ENCODE assay signal across 8 cellular contexts in the genomic region with DNA sequence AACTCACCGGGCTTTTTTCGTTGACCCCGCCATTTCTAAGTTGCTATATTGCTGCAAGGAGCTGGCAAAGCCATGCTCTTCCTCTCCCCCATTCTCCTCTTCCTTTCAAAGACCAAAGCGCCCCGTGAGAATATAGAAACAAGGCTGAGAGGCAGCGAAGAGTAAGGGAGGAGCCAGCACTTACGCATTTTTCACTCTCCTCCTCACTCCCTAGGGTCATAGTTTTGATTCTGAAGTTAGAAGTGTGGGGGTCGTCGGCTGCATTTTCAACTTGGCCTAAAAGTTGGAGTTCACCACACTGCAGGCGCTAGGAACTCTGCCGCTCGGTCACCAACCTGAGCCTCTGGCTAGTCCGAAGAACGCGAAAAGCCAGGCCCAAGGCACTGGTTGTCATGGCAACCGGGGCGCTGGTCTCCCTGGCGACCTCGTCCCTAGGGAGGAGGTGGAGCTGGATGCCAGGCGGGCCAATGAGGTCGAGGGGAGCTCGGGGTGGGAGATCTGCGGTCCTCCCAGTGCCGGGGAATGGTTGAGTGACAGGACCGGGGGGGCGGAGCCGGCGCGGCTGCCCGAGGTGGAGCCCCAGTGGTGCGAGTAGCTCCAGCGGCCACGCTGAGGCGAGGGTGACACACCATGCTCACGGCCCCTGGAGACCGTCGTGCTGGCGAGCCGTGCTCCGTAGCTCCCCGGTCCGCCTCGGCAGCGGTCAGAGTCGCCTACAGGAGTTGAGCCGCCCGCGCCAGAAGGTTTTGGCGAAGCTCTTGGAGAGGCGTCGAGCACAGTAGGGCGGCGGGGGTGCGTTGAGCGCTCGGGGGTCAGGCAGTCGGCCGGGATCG. TPM values are rescaled to one million over a fixed set of nuclear protein-coding genes. Genes with fewer than 3 reads are reported as not detected.
DNase-seq lines count a peak whose midpoint lies in the region; ATAC-seq and TF ChIP-seq lines count a peak whose summit lies in the region.

A gene with protein sequence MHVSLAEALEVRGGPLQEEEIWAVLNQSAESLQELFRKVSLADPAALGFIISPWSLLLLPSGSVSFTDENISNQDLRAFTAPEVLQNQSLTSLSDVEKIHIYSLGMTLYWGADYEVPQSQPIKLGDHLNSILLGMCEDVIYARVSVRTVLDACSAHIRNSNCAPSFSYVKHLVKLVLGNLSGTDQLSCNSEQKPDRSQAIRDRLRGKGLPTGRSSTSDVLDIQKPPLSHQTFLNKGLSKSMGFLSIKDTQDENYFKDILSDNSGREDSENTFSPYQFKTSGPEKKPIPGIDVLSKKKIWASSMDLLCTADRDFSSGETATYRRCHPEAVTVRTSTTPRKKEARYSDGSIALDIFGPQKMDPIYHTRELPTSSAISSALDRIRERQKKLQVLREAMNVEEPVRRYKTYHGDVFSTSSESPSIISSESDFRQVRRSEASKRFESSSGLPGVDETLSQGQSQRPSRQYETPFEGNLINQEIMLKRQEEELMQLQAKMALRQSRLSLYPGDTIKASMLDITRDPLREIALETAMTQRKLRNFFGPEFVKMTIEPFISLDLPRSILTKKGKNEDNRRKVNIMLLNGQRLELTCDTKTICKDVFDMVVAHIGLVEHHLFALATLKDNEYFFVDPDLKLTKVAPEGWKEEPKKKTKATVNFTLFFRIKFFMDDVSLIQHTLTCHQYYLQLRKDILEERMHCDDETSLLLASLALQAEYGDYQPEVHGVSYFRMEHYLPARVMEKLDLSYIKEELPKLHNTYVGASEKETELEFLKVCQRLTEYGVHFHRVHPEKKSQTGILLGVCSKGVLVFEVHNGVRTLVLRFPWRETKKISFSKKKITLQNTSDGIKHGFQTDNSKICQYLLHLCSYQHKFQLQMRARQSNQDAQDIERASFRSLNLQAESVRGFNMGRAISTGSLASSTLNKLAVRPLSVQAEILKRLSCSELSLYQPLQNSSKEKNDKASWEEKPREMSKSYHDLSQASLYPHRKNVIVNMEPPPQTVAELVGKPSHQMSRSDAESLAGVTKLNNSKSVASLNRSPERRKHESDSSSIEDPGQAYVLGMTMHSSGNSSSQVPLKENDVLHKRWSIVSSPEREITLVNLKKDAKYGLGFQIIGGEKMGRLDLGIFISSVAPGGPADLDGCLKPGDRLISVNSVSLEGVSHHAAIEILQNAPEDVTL (N-terminal part only) (plus strand): TSS at position 590 of the 833 bp plus-strand sequence. CDS start 40,942 bp downstream, outside the sequence.

- intact Hi-C loops in head of caudate nucleus (cut with DNase I), result no loop called here

- no peaks in the 10 kb centered on the region for H3K4me1 ChIP-seq in DOHH2 (ENCODE audit: control insufficient read depth, low read length)
- H3K4me1 ChIP-seq in GM23338 (ENCODE audit: insufficient read depth), result peaks cover 34% of the 10 kb centered on the region
- peaks cover 5% of the 10 kb centered on the region for H3K4me1 ChIP-seq in thymus (ENCODE audit: control insufficient read depth, insufficient read depth, low read length)

- 1% methylated on average over 59 of the region's 59 CpGs for WGBS in thymus

- H3K4me2 ChIP-seq in DOHH2 (ENCODE audit: low read length), result peak within 1 kb of the TSS; percentile 39
- peak within 1 kb of the TSS; percentile 89 for H3K4me2 ChIP-seq in GM23338

- peaks cover 39% of the 10 kb centered on the region for H3K4me1 Mint-ChIP-seq in GM23338
- H3K4me1 Mint-ChIP-seq in activated naive CD8-positive, alpha-beta T cell (ENCODE audit: low read depth), result peaks cover 18% of the 10 kb centered on the region

- H3K4me3 ChIP-seq in DOHH2 (ENCODE audit: low read length) (peak within 1 kb of the TSS; percentile 21; the same call in 1 of the 2 replicates), GM23338 (peak within 1 kb of the TSS; percentile 95), LNCaP clone FGC (ENCODE audit: low read depth, low read length) (peak within 1 kb of the TSS; percentile 77), thymus (ENCODE audit: low read length) (peak within 1 kb of the TSS; percentile 63)

- peak within 1 kb of the TSS; percentile 96 for H3K27ac Mint-ChIP-seq in GM23338
- no peak within 1 kb of the TSS for H3K27ac Mint-ChIP-seq in activated naive CD8-positive, alpha-beta T cell

- H3K36me3 ChIP-seq in DOHH2 (ENCODE audit: control insufficient read depth, low read length) (no peaks in the 10 kb centered on the region), GM23338 (ENCODE audit: insufficient read depth) (no peaks in the 10 kb centered on the region), thymus (ENCODE audit: control insufficient read depth, insufficient read depth) (no peaks in the 10 kb centered on the region)

- H3K27ac ChIP-seq in DOHH2 (ENCODE audit: low read depth, low read length) (no peak within 1 kb of the TSS), GM23338 (ENCODE audit: low read depth) (peak within 1 kb of the TSS; percentile 84), thymus (ENCODE audit: low read depth) (peak within 1 kb of the TSS; percentile 46)

- TF ChIP-seq CTCF in DOHH2 (IDR thresholded peaks at IDR 0.05; ENCODE audit: low read depth, low read length, poor library complexity, severe bottlenecking), result no peak
- no peak for TF ChIP-seq CTCF in GM23338 (conservative IDR thresholded peaks at IDR 0.05; ENCODE audit: low read depth in 2 of 2)
- TF ChIP-seq CTCF in LNCaP clone FGC (IDR thresholded peaks at IDR 0.05; ENCODE audit: control insufficient read depth, extremely low read depth, insufficient read depth), result no peak

- H3K36me3 Mint-ChIP-seq in GM23338 (ENCODE audit: low read depth), result no peaks in the 10 kb centered on the region
- no peaks in the 10 kb centered on the region for H3K36me3 Mint-ChIP-seq in activated naive CD8-positive, alpha-beta T cell

- peak within 1 kb of the TSS; percentile 92 for H3K4me3 Mint-ChIP-seq in GM23338
- H3K4me3 Mint-ChIP-seq in activated naive CD8-positive, alpha-beta T cell, result peak within 1 kb of the TSS; percentile 79

- H3K27me3 ChIP-seq in DOHH2 (ENCODE audit: control insufficient read depth, low read length) (peaks cover 28% of the 10 kb centered on the region), GM23338 (ENCODE audit: insufficient read depth) (no peaks in the 10 kb centered on the region), thymus (ENCODE audit: control insufficient read depth, insufficient read depth) (no peaks in the 10 kb centered on the region)

- H3K9me3 ChIP-seq in DOHH2 (ENCODE audit: control insufficient read depth, insufficient read depth, low read length) (no peaks in the 10 kb centered on the region), thymus (ENCODE audit: control insufficient read depth) (no peaks in the 10 kb centered on the region)

- H3K27me3 Mint-ChIP-seq in GM23338 (ENCODE audit: insufficient read depth, low read depth, poor library complexity), result peaks cover 5% of the 10 kb centered on the region
- H3K27me3 Mint-ChIP-seq in activated naive CD8-positive, alpha-beta T cell, result peaks cover 31% of the 10 kb centered on the region

- peak within 1 kb of the TSS; percentile 92 for H2AFZ ChIP-seq in GM23338

- no peaks in the 10 kb centered on the region for H3F3A ChIP-seq in DOHH2 (ENCODE audit: control insufficient read depth, insufficient read depth)
- H3F3A ChIP-seq in GM23338 (replicated peaks; ENCODE audit: low read depth), result no peaks in the 10 kb centered on the region

- H3K9me2 ChIP-seq in DOHH2 (replicated peaks; ENCODE audit: control insufficient read depth, low read length), result no peaks in the 10 kb centered on the region
- H3K9me2 ChIP-seq in GM23338 (ENCODE audit: insufficient read depth), result no peaks in the 10 kb centered on the region

- ATAC-seq in GM23338, result peak; percentile 93

- H3K9me3 Mint-ChIP-seq in GM23338, result no peaks in the 10 kb centered on the region
- no peaks in the 10 kb centered on the region for H3K9me3 Mint-ChIP-seq in activated naive CD8-positive, alpha-beta T cell (ENCODE audit: low read depth)

- DNase-seq in GM23338 (ENCODE audit: low spot score) (peak; percentile 100), LNCaP clone FGC (ENCODE audit: low read depth) (peak; percentile 95), SK-N-DZ (ENCODE audit: low spot score) (peak; percentile 99), head of caudate nucleus (peak; percentile 97 to 100 (median 100)), occipital lobe (lab: John Stamatoyannopoulos, UW) (peak; percentile 98)

- H4K20me1 ChIP-seq in DOHH2 (ENCODE audit: control insufficient read depth, insufficient read depth, low read depth, low read length) (no peaks in the 10 kb centered on the region), GM23338 (replicated peaks; ENCODE audit: insufficient read depth) (no peaks in the 10 kb centered on the region; the same call in none of the 2 replicates)

- H3K79me2 ChIP-seq in DOHH2 (ENCODE audit: control insufficient read depth, low read length), result no peaks in the 10 kb centered on the region
- H3K79me2 ChIP-seq in GM23338 (replicated peaks; ENCODE audit: insufficient read depth), result peaks cover 40% of the 10 kb centered on the region

TF ChIP-seq in GM23338, 12 proteins besides CTCF, POLR2A, EP300 and RAD21:
- TF ChIP-seq, protein P1, sequence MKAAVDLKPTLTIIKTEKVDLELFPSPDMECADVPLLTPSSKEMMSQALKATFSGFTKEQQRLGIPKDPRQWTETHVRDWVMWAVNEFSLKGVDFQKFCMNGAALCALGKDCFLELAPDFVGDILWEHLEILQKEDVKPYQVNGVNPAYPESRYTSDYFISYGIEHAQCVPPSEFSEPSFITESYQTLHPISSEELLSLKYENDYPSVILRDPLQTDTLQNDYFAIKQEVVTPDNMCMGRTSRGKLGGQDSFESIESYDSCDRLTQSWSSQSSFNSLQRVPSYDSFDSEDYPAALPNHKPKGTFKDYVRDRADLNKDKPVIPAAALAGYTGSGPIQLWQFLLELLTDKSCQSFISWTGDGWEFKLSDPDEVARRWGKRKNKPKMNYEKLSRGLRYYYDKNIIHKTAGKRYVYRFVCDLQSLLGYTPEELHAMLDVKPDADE (IDR thresholded peaks at IDR 0.05), result no peak
- peak; percentile 95 for TF ChIP-seq POLR2AphosphoS5 (IDR thresholded peaks at IDR 0.05; ENCODE audit: low read depth)
- peak; percentile 21; the same call in 1 of the 2 replicates for TF ChIP-seq CREB1 (CRISPR knock-in tag; IDR thresholded peaks at IDR 0.05; ENCODE audit: low read depth)
- TF ChIP-seq EZH2 (IDR thresholded peaks at IDR 0.05; ENCODE audit: low read depth, unreplicated experiment), result no peak
TF ChIP-seq in GM23338: peak in this region for 2.

RNA-seq across cellular contexts. Expression of the gene that starts here (rescaled TPM):
- 45.1 and 49.9 TPM in 2 replicates for total RNA-seq in GM23338 (2014; rRNA removed; shearing (Covaris generic))
- polyA plus RNA-seq in GM23338 (2016; fragmentation: Nextera tagmentation; extraction: Ambion mirVana) (11.5 and 12.6 TPM in 2 replicates), thymus (10.0 TPM)
- 27.0 and 31.7 TPM in 2 replicates for polyA plus RNA-seq in SK-N-DZ (2014; cell fraction: cytosol; rRNA removed)
- 22.1 and 25.8 TPM in 2 replicates for polyA plus RNA-seq in SK-N-DZ (2014; cell fraction: nucleus; rRNA removed)
- 136 TPM for total RNA-seq in occipital lobe

Comparison
In these comparisons a context has a peak if more than half of its experiments do, and no peak if none do; other contexts are left out.
1. H3K4me3 ChIP-seq: peak in every context shown above with its lines; median percentile 95 in GM23338; 77 in LNCaP clone FGC; 63 in thymus; 21 in DOHH2.